In genomic region chr17:4635823-4636375, GRCh38 we compare ENCODE assay signal across 1 cellular context.
TF ChIP-seq lines count a peak whose summit lies in the region.

No MANE protein-coding gene starts in this region.

TF ChIP-seq in GM12878, 131 proteins besides CTCF, POLR2A, EP300 and RAD21 (continued from another document and continues in another):
- TF ChIP-seq E4F1 (IDR thresholded peaks at IDR 0.05; ENCODE audit: borderline replicate concordance, partially characterized antibody), result no peak
- no peak for TF ChIP-seq ELK1 (IDR thresholded peaks at IDR 0.05; ENCODE audit: low read depth, low read length)
- peak; percentile 75 to 88 for TF ChIP-seq IKZF2 (IDR thresholded peaks at IDR 0.05)
- no peak for TF ChIP-seq YBX1 (IDR thresholded peaks at IDR 0.05)
- TF ChIP-seq ATF2 (IDR thresholded peaks at IDR 0.05; ENCODE audit: low read length), result peak; percentile 38; the same call in 1 of the 2 replicates
- no peak for TF ChIP-seq SMARCA5 (IDR thresholded peaks at IDR 0.05)
- TF ChIP-seq JUNB (IDR thresholded peaks at IDR 0.05), result peak; percentile 39; the same call in 1 of the 2 replicates
- no peak for TF ChIP-seq HCFC1 (IDR thresholded peaks at IDR 0.05; ENCODE audit: low read length)
- no peak for TF ChIP-seq BCLAF1 (IDR thresholded peaks at IDR 0.05)
- peak; percentile 79 for TF ChIP-seq RUNX3 (IDR thresholded peaks at IDR 0.05; ENCODE audit: low read length)
- TF ChIP-seq IKZF1 (conservative IDR thresholded peaks at IDR 0.05), result peak; percentile 75
- TF ChIP-seq MEF2A (IDR thresholded peaks at IDR 0.05; ENCODE audit: insufficient read depth, low read depth, low read length), result no peak
- TF ChIP-seq CHD4 (IDR thresholded peaks at IDR 0.05), result no peak
- TF ChIP-seq RELB (IDR thresholded peaks at IDR 0.05; ENCODE audit: low read depth), result peak; percentile 39; the same call in 1 of the 2 replicates
- TF ChIP-seq PAX8 (IDR thresholded peaks at IDR 0.05), result no peak
- TF ChIP-seq NFYA (IDR thresholded peaks at IDR 0.05; ENCODE audit: borderline replicate concordance, low read depth, low read length), result no peak
- no peak for TF ChIP-seq MXI1 (IDR thresholded peaks at IDR 0.05; ENCODE audit: low read depth, low read length)
- TF ChIP-seq ZBTB40 (IDR thresholded peaks at IDR 0.05; ENCODE audit: borderline replicate concordance), result no peak
- TF ChIP-seq E2F8 (IDR thresholded peaks at IDR 0.05; ENCODE audit: low read depth, partially characterized antibody), result no peak
- no peak for TF ChIP-seq BCL11A (IDR thresholded peaks at IDR 0.05; ENCODE audit: low read depth, low read length)
- TF ChIP-seq ASH2L (IDR thresholded peaks at IDR 0.05; ENCODE audit: borderline replicate concordance, low read depth), result no peak
- no peak for TF ChIP-seq YY1 (IDR thresholded peaks at IDR 0.05; ENCODE audit: low read depth, low read length)
- no peak for TF ChIP-seq NRF1 (conservative IDR thresholded peaks at IDR 0.05; ENCODE audit: low read depth, low read length)
- no peak for TF ChIP-seq TARDBP (IDR thresholded peaks at IDR 0.05; ENCODE audit: borderline replicate concordance)
- TF ChIP-seq RFX5 (IDR thresholded peaks at IDR 0.05; ENCODE audit: low read depth, low read length), result no peak
- no peak for TF ChIP-seq POU2F2 (IDR thresholded peaks at IDR 0.05; ENCODE audit: borderline replicate concordance, low read depth, low read length)
- no peak for TF ChIP-seq GATAD2B (conservative IDR thresholded peaks at IDR 0.05; ENCODE audit: low read depth)
- TF ChIP-seq HDAC2 (IDR thresholded peaks at IDR 0.05), result no peak
- no peak for TF ChIP-seq PRDM15 (CRISPR knock-in tag; IDR thresholded peaks at IDR 0.05)
- no peak for TF ChIP-seq REST (IDR thresholded peaks at IDR 0.05; ENCODE audit: low read depth, low read length)
- TF ChIP-seq NFXL1 (IDR thresholded peaks at IDR 0.05; ENCODE audit: borderline replicate concordance), result no peak
- no peak for TF ChIP-seq EZH2 (IDR thresholded peaks at IDR 0.05; ENCODE audit: borderline replicate concordance, control insufficient read depth, low read depth, low read length)
